In the genomic region with DNA sequence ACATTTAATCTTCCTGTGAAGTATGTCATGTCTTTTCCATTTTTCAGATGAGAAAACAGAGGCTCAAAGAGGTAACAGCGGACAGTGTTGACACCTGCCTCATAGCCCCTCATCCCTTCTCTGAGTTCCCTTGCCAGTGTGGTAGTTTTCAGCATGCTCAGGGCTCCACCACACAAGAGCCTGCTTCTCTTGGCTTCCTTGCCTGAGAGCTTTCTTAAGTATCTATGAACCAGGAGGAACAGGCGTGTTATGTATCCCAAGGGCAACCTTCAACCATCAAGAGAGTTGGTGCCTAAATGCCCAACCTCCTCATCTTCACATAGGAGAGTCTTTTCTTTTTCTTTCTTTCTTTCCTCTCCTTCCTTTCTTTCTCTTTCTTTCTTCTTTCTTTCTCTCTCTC, we compare ENCODE assay signal across 28 cellular contexts. TPM values are rescaled to one million over a fixed set of nuclear protein-coding genes. Genes with fewer than 3 reads are reported as not detected.
"Had no signal": no experiment of that assay in that cellular context is flagged by ENCODE, and none has a peak within 500 bp of the region (broad histone marks: within the 10 kb centered on the region; RNA-seq: fewer than 3 reads in every experiment).

No MANE protein-coding gene starts in this region.

- DNase-seq: effector CD8-positive, alpha-beta T cell; endodermal cell; foreskin fibroblast; gastrocnemius medialis; head of caudate nucleus; left ventricle myocardium superior; lower lobe of right lung; naive thymus-derived CD8-positive, alpha-beta T cell; nephron progenitor cell; occipital lobe; ovary; retina; stimulated activated CD4-positive, alpha-beta T cell treated with anti-CD3 and anti-CD28 coated beads, Interleukin-12 subunit alpha, Interleukin-12 subunit beta, amount 100 ng/mL, for 4 hours; stimulated activated CD4-positive, alpha-beta T cell treated with anti-CD3 and anti-CD28 coated beads, Interleukin-1b, Interleukin-23, amount 100 ng/mL, for 48 hours; stimulated activated CD4-positive, alpha-beta T cell treated with anti-CD3 and anti-CD28 coated beads, Interleukin-4, amount 100 ng/mL, for 1 hour; stimulated activated CD8-positive, alpha-beta memory T cell treated with anti-CD3 and anti-CD28 coated beads, Interleukin-4, amount 100 ng/mL, for 48 hours; stimulated activated naive CD4-positive, alpha-beta T cell; stimulated activated naive CD8-positive, alpha-beta T cell treated with anti-CD3 and anti-CD28 coated beads, Interleukin-15, amount 100 ng/mL, for 72 hours had no signal

- H3K9me3 ChIP-seq: gastrocnemius medialis, lower lobe of right lung, ovary, suprapubic skin, vagina had no signal

- H3K27me3 ChIP-seq: gastrocnemius medialis, ovary, suprapubic skin, vagina had no signal

- H3K36me3 ChIP-seq: gastrocnemius medialis, lower lobe of right lung, ovary, suprapubic skin, vagina had no signal

- H3K4me2 ChIP-seq: smooth muscle cell had no signal

- ATAC-seq: gastrocnemius medialis; left ventricle myocardium superior; lower lobe of right lung; naive thymus-derived CD8-positive, alpha-beta T cell; sciatic nerve; stimulated activated naive CD8-positive, alpha-beta T cell treated with anti-CD3 and anti-CD28 coated beads, Interleukin-15, amount 100 ng/mL, for 72 hours had no signal

- H3K4me1 ChIP-seq: lower lobe of right lung had no signal

- H3K4me3 ChIP-seq: gastrocnemius medialis, lower lobe of right lung, ovary, smooth muscle cell, suprapubic skin, vagina had no signal

- H3K27ac ChIP-seq: epithelial cell of prostate, gastrocnemius medialis, lower lobe of right lung, ovary, suprapubic skin, vagina had no signal

RNA-seq across cellular contexts. Expression of a gene that starts 17.8 kb away (rescaled TPM):
- total RNA-seq: esophagus mucosa, mesenteric fat pad, pulmonary artery endothelial cell had no signal
- polyA plus RNA-seq: naive thymus-derived CD8-positive, alpha-beta T cell had no signal

RNA-seq across cellular contexts. Expression of a gene that starts 42.2 kb away (rescaled TPM):
- total RNA-seq: endodermal cell; esophagus mucosa; glomerular endothelial cell; lower lobe of right lung; mesenteric fat pad; naive thymus-derived CD8-positive, alpha-beta T cell; occipital lobe; pulmonary artery endothelial cell; sciatic nerve; vagina had no signal
- polyA plus RNA-seq: keratinocyte, ovary had no signal
